ENCODE assay signal across 14 cellular contexts in genomic region chr19:19541572-19541971, GRCh38. TPM values are rescaled to one million over a fixed set of nuclear protein-coding genes. Genes with fewer than 3 reads are reported as not detected.
DNase-seq lines count a peak whose midpoint lies in the region; ATAC-seq and TF ChIP-seq lines count a peak whose summit lies in the region.
"Had no signal": no experiment of that assay in that cellular context is flagged by ENCODE, and none has a peak within 500 bp of the region (broad histone marks: within the 10 kb centered on the region; RNA-seq: fewer than 3 reads in every experiment).

No MANE protein-coding gene starts in this region.

- peak overlapping the region; percentile 46 for H3K4me3 Mint-ChIP-seq in T-helper 1 cell treated with Interleukin-12 subunit alpha and Interleukin-12 subunit beta and Interleukin-4 antibody, amounts not matched to agents 30 μg/mL and 1 μg/mL, for 36 hours
- H3K4me3 Mint-ChIP-seq in activated naive CD8-positive, alpha-beta T cell treated with anti-CD3 and anti-CD28 coated beads, Interleukin-2, amount 10 ng/mL, durations not matched to agents 7 days and 5 days: peak overlapping the region; percentile 70
- H3K4me3 Mint-ChIP-seq in natural killer cell: peak overlapping the region; percentile 60

- no TSS peak for BruUV-seq in HCT116 (replicated peaks; lab: Mats Ljungman, UMichigan)

- no peaks in the 10 kb centered on the region for H3K9me2 ChIP-seq in HCT116 (ENCODE audit: insufficient read depth)

- peak overlapping the region; percentile 99 for H3K4me2 ChIP-seq in HCT116 (ENCODE audit: low read length)

- peaks cover 21% of the 10 kb centered on the region for H3K4me1 Mint-ChIP-seq in T-helper 1 cell treated with Interleukin-12 subunit alpha and Interleukin-12 subunit beta and Interleukin-4 antibody, amounts not matched to agents 30 μg/mL and 1 μg/mL, for 36 hours (ENCODE audit: low read depth)
- peaks cover 21% of the 10 kb centered on the region for H3K4me1 Mint-ChIP-seq in activated naive CD8-positive, alpha-beta T cell treated with anti-CD3 and anti-CD28 coated beads, Interleukin-2, amount 10 ng/mL, durations not matched to agents 7 days and 5 days
- peaks cover 13 to 35% of the 10 kb centered on the region in 2 donors for H3K4me1 Mint-ChIP-seq in natural killer cell

- H3K9me3 Mint-ChIP-seq in T-helper 1 cell treated with Interleukin-12 subunit alpha and Interleukin-12 subunit beta and Interleukin-4 antibody, amounts not matched to agents 30 μg/mL and 1 μg/mL, for 36 hours: no peaks in the 10 kb centered on the region
- H3K9me3 Mint-ChIP-seq in activated naive CD8-positive, alpha-beta T cell treated with anti-CD3 and anti-CD28 coated beads, Interleukin-2, amount 10 ng/mL, durations not matched to agents 7 days and 5 days: no peaks in the 10 kb centered on the region
- H3K9me3 Mint-ChIP-seq in natural killer cell: no peaks in the 10 kb centered on the region

- TF ChIP-seq RAD21 in HCT116 (IDR thresholded peaks at IDR 0.05; ENCODE audit: low read depth): no peak

- no peaks in the 10 kb centered on the region for H3K9me3 ChIP-seq in HCT116 (ENCODE audit: control insufficient read depth in 1 of 2, insufficient read depth in 1 of 2, low read depth in 1 of 2, low read length in 2 of 2)

- no peak for ATAC-seq in HCT116
- ATAC-seq in activated naive CD8-positive, alpha-beta T cell treated with anti-CD3 and anti-CD28 coated beads, Interleukin-2, amount 10 ng/mL, durations not matched to agents 7 days and 5 days (ENCODE audit: low read depth): peak; percentile 6
- ATAC-seq in natural killer cell: no peak
- ATAC-seq in esophagus mucosa: no peak
- ATAC-seq: left lobe of liver had no signal

- POLR2A ChIA-PET in HCT116 (lab: Charles Lee): interaction anchor here (0.6 to 1.3 kb wide), 6 partner anchors 11 to 1520 kb away, joined by 3 to 4 read pairs (median 3); partner anchors contain the start of gene ATP13A1
- POLR2A ChIA-PET in activated naive CD8-positive, alpha-beta T cell treated with anti-CD3 and anti-CD28 coated beads, Interleukin-2, amount 10 ng/mL, durations not matched to agents 7 days and 5 days (lab: Charles Lee): interaction anchor here (0.9 to 1.0 kb wide), 2 partner anchors 52 to 88 kb away, joined by 3 read pairs; no protein-coding TSS in a partner anchor

- peaks cover 21% of the 10 kb centered on the region for H3K27me3 Mint-ChIP-seq in T-helper 1 cell treated with Interleukin-12 subunit alpha and Interleukin-12 subunit beta and Interleukin-4 antibody, amounts not matched to agents 30 μg/mL and 1 μg/mL, for 36 hours (ENCODE audit: low read depth)
- peaks cover 18% of the 10 kb centered on the region for H3K27me3 Mint-ChIP-seq in activated naive CD8-positive, alpha-beta T cell treated with anti-CD3 and anti-CD28 coated beads, Interleukin-2, amount 10 ng/mL, durations not matched to agents 7 days and 5 days
- peaks cover 0 to 14% of the 10 kb centered on the region in 2 donors for H3K27me3 Mint-ChIP-seq in natural killer cell (ENCODE audit: low read depth in 2 of 2)

- no peaks in the 10 kb centered on the region for H3K36me3 ChIP-seq in HCT116 (ENCODE audit: control insufficient read depth in 1 of 2, insufficient read depth in 2 of 2, low read length in 2 of 2)
- H3K36me3 ChIP-seq: spleen had no signal

- H3K27ac ChIP-seq in HCT116 (ENCODE audit: low read depth, low read length): peak overlapping the region; percentile 35; the same call in 1 of the 2 replicates

- H3K27ac Mint-ChIP-seq in T-helper 1 cell treated with Interleukin-12 subunit alpha and Interleukin-12 subunit beta and Interleukin-4 antibody, amounts not matched to agents 30 μg/mL and 1 μg/mL, for 36 hours: no peak overlapping the region
- no peak overlapping the region for H3K27ac Mint-ChIP-seq in activated naive CD8-positive, alpha-beta T cell treated with anti-CD3 and anti-CD28 coated beads, Interleukin-2, amount 10 ng/mL, durations not matched to agents 7 days and 5 days
- no peak overlapping the region for H3K27ac Mint-ChIP-seq in natural killer cell

- H4K20me1 ChIP-seq in HCT116 (ENCODE audit: insufficient read depth): no peaks in the 10 kb centered on the region

- H3K27me3 ChIP-seq in HCT116 (ENCODE audit: insufficient read depth, low read length): no peaks in the 10 kb centered on the region

- peaks cover 12 to 34% of the 10 kb centered on the region in 2 experiments for H3K4me1 ChIP-seq in HCT116 (ENCODE audit: control insufficient read depth in 1 of 2, insufficient read depth in 2 of 2, low read length in 2 of 2)

- no peak for TF ChIP-seq POLR2A in HCT116 (IDR thresholded peaks at IDR 0.05; ENCODE audit: borderline replicate concordance, extremely low read depth, insufficient read depth, insufficient read length)

- H3K79me2 ChIP-seq in HCT116 (ENCODE audit: insufficient read depth, low read length): no peaks in the 10 kb centered on the region

- no peak overlapping the region for H3K4me3 ChIP-seq in HCT116 (replicated peaks in 1 of 2; ENCODE audit: low read depth in 1 of 2, low read length in 2 of 2)

- TF ChIP-seq CTCF in HCT116 (IDR thresholded peaks at IDR 0.05 in 2 of 3, conservative IDR thresholded peaks at IDR 0.05 in 1 of 3; ENCODE audit: borderline replicate concordance in 1 of 3, insufficient read depth in 1 of 3, low read depth in 2 of 3, low read length in 2 of 3) (no peak), natural killer cell (IDR thresholded peaks at IDR 0.05) (no peak)

- intact Hi-C loops in HCT116 (cut with micrococcal nuclease) (loop anchor here (10.0 kb wide), 1 partner anchor 233 kb away; no protein-coding TSS in a partner anchor), natural killer cell (cut with micrococcal nuclease) (no loop called here)

- no peak overlapping the region for H2AFZ ChIP-seq in HCT116 (ENCODE audit: low read depth, low read length, poor library complexity, severe bottlenecking)

- no peak overlapping the region for H3K9ac ChIP-seq in HCT116 (ENCODE audit: low read length)

- RAD21 ChIA-PET in HCT116 (lab: Charles Lee; ENCODE audit: low non-redundant PET in 1 of 2, low total read pairs in 2 of 2, uncharacterized antibody in 2 of 2, unreplicated experiment in 2 of 2): interaction anchor here in 1 of 2 experiments (0.6 to 1.0 kb wide), 3 partner anchors 9 to 25 kb away, joined by 3 to 4 read pairs (median 4); partner anchors contain the start of gene NDUFA13

- CTCF ChIA-PET in HCT116 (lab: Charles Lee): interaction anchor here (0.6 to 2.8 kb wide), 2 partner anchors 9 to 12 kb away, joined by 9 to 52 read pairs; no protein-coding TSS in a partner anchor

- peaks cover 3% of the 10 kb centered on the region for H3K36me3 Mint-ChIP-seq in T-helper 1 cell treated with Interleukin-12 subunit alpha and Interleukin-12 subunit beta and Interleukin-4 antibody, amounts not matched to agents 30 μg/mL and 1 μg/mL, for 36 hours (ENCODE audit: low read depth)
- H3K36me3 Mint-ChIP-seq in activated naive CD8-positive, alpha-beta T cell treated with anti-CD3 and anti-CD28 coated beads, Interleukin-2, amount 10 ng/mL, durations not matched to agents 7 days and 5 days: peaks cover 3% of the 10 kb centered on the region
- no peaks in the 10 kb centered on the region for H3K36me3 Mint-ChIP-seq in natural killer cell
- H3K36me3 Mint-ChIP-seq: brain had no signal

- no peak for DNase-seq in T-helper 1 cell
- DNase-seq in HCT116 (ENCODE audit: low read depth, low spot score): no peak
- no peak for DNase-seq in activated naive CD8-positive, alpha-beta T cell treated with anti-CD3 and anti-CD28 coated beads, Interleukin-2, amount 10 ng/mL, durations not matched to agents 7 days and 5 days
- no peak for DNase-seq in natural killer cell
- DNase-seq in GM19240 (ENCODE audit: insufficient read length, low spot score): no peak
- DNase-seq in stimulated activated CD4-positive, alpha-beta T cell treated with anti-CD3 and anti-CD28 coated beads, Interleukin-2, amount 100 ng/mL, for 48 hours: no peak
- DNase-seq: HCEC 1CT, NCI-H1105 treated with DMSO at 0.1 percent for 48 hours, NCI-H2081 treated with DMSO at 0.1 percent for 48 hours had no signal

TF ChIP-seq in HCT116, 20 proteins besides CTCF, POLR2A, EP300 and RAD21 (continues in another document):
- TF ChIP-seq ZBTB33 (IDR thresholded peaks at IDR 0.05; ENCODE audit: extremely low read depth, insufficient replicate concordance, low read length): no peak
- TF ChIP-seq EZH2 (IDR thresholded peaks at IDR 0.05): no peak

RNA-seq across cellular contexts. Expression of gene CILP2, which starts 3.5 kb away (rescaled TPM):
- total RNA-seq in HCT116 (2021; ENCODE audit: unreplicated experiment) (13.1 TPM), natural killer cell (under 1 TPM; 0.05 to 0.20 (median 0.11) TPM), esophagus mucosa (not detected)
- 9.3 and 10.3 TPM in 2 replicates for polyA plus RNA-seq in HCT116 (2012)
- under 1 TPM; 0.11 to 0.14 TPM for total RNA-seq in activated naive CD8-positive, alpha-beta T cell treated with anti-CD3 and anti-CD28 coated beads, Interleukin-2, amount 10 ng/mL, durations not matched to agents 7 days and 5 days

RNA-seq across cellular contexts. Expression of gene YJEFN3, which starts 12.9 kb away (rescaled TPM):
- total RNA-seq in HCT116 (2021; ENCODE audit: unreplicated experiment) (25.3 TPM), natural killer cell (1 to 10 TPM; 4.0 to 6.0 (median 4.3) TPM), esophagus mucosa (1.00 TPM)
- 10.1 and 11.7 TPM in 2 replicates for polyA plus RNA-seq in HCT116 (2012)
- total RNA-seq in activated naive CD8-positive, alpha-beta T cell treated with anti-CD3 and anti-CD28 coated beads, Interleukin-2, amount 10 ng/mL, durations not matched to agents 7 days and 5 days: 10 to 100 TPM; 11.7 to 11.9 TPM

RNA-seq across cellular contexts. Expression of gene NDUFA13, which starts 25.5 kb away (rescaled TPM):
- 339 TPM for total RNA-seq in HCT116 (2021; ENCODE audit: unreplicated experiment)
- polyA plus RNA-seq in HCT116 (2012): 415 and 570 TPM in 2 replicates
- total RNA-seq in activated naive CD8-positive, alpha-beta T cell treated with anti-CD3 and anti-CD28 coated beads, Interleukin-2, amount 10 ng/mL, durations not matched to agents 7 days and 5 days: 100 to 1,000 TPM; 306 to 336 TPM
- 100 to 1,000 TPM; 165 to 191 (median 188) TPM for total RNA-seq in natural killer cell
- total RNA-seq in esophagus mucosa: 314 TPM

RNA-seq across cellular contexts. Expression of gene TSSK6, which starts 26.2 kb away (rescaled TPM):
- total RNA-seq in HCT116 (2021; ENCODE audit: unreplicated experiment): 4.1 TPM
- 2.7 and 4.1 TPM in 2 replicates for polyA plus RNA-seq in HCT116 (2012)
- 1 to 10 TPM; 5.8 to 6.5 TPM for total RNA-seq in activated naive CD8-positive, alpha-beta T cell treated with anti-CD3 and anti-CD28 coated beads, Interleukin-2, amount 10 ng/mL, durations not matched to agents 7 days and 5 days
- 1 to 10 TPM; 2.2 to 2.5 (median 2.3) TPM for total RNA-seq in natural killer cell
- total RNA-seq in esophagus mucosa: 1.4 TPM

Comparison
In these comparisons a context has a peak if more than half of its experiments do, and no peak if none do; other contexts are left out.
1. RNA of gene CILP2, which starts 3.5 kb away (total RNA-seq): 13.1 TPM in HCT116 (single experiment); 0.11 to 0.14 TPM in activated naive CD8-positive, alpha-beta T cell treated with anti-CD3 and anti-CD28 coated beads, Interleukin-2, amount 10 ng/mL, durations not matched to agents 7 days and 5 days, 0.05 to 0.20 TPM in natural killer cell and not detected in esophagus mucosa (single experiment); every median in the first group is over 10 times any median in the second.
2. Peak in every context shown above with its lines, with median percentiles within 50 percentile points of each other: H3K4me3 Mint-ChIP-seq.